In the genomic region with DNA sequence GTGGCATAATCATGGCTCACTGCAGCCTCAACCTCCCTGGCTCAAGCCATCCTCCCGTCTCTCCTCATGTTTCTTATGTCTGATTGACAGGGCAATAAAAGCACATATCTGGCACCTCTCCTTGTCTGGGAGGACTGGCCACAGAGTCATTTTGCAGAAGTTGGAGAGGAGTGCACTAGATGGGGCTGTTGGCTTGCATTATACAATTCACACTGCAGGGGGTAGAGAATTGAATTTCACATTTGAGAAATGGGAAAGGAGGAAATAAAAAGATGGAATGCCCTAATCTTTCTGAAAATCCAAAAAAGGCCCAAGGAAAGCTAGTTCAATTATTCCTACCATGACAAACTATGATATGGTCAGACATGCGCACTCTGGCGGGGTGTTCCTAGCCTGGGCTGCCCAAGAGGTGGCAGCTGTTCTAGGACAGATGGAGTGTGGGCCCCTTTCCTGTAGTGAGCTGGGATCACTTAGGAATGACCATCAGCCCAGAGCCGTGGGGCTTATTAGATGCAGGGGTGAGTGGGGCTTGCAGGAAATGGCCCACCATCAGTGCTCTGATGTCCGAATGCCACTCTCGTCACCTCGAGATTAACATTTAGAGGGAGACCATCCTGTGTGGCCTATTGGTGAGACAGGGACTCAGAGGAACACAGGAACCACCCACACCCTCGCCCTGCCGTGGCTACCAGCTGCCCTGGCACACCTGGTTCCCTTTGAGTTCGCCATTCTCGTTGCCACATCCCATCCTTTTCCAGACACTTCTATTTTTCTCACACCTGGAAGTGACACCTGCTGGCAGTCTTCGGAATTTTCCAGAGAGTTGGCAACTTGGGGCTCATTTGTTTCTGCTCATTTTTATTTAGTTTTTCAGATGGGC, we compare ENCODE assay signal across 8 cellular contexts. TPM values are rescaled to one million over a fixed set of nuclear protein-coding genes. Genes with fewer than 3 reads are reported as not detected.
A peak's percentile ranks its signal among the peaks of the same experiment; 100 is the strongest.
DNase-seq lines count a peak whose midpoint lies in the region; ATAC-seq and TF ChIP-seq lines count a peak whose summit lies in the region.

No MANE protein-coding gene starts in this region.

- H2BK5ac ChIP-seq in neuronal stem cell (ENCODE audit: low read length), result no peak overlapping the region

- peak; percentile 44 for TF ChIP-seq CTCF in OCI-LY1 (IDR thresholded peaks at IDR 0.05; ENCODE audit: low read length)
- peak; percentile 20 to 48 (median 46) for TF ChIP-seq CTCF in esophagus muscularis mucosa (IDR thresholded peaks at IDR 0.05)
- no peak for TF ChIP-seq CTCF in CD8-positive, alpha-beta T cell (IDR thresholded peaks at IDR 0.05)

- H3K79me1 ChIP-seq in neuronal stem cell (ENCODE audit: low read depth, low read length), result no peaks in the 10 kb centered on the region

- H3K9me3 ChIP-seq in OCI-LY1 (ENCODE audit: low read length), result no peaks in the 10 kb centered on the region
- no peaks in the 10 kb centered on the region for H3K9me3 ChIP-seq in esophagus muscularis mucosa
- H3K9me3 ChIP-seq in neuronal stem cell (replicated peaks in 1 of 2; ENCODE audit: control insufficient read depth in 2 of 2, insufficient read depth in 1 of 2, low read depth in 1 of 2, low read length in 2 of 2), result peaks cover 0 to 2% of the 10 kb centered on the region in 2 donors
- H3K9me3 ChIP-seq in CD8-positive, alpha-beta T cell (ENCODE audit: low read length), result no peaks in the 10 kb centered on the region

- H3K4me2 ChIP-seq in OCI-LY1 (ENCODE audit: low read length) (no peak overlapping the region), neuronal stem cell (ENCODE audit: insufficient read depth, low read length, poor library complexity, severe bottlenecking) (no peak overlapping the region)

- H3K27ac ChIP-seq in OCI-LY1 (ENCODE audit: low read depth, low read length, poor library complexity, severe bottlenecking) (no peak overlapping the region), esophagus muscularis mucosa (replicated peaks in 1 of 4) (no peak overlapping the region), neuronal stem cell (replicated peaks; ENCODE audit: low read length) (no peak overlapping the region)
- H3K27ac ChIP-seq in CD8-positive, alpha-beta T cell (ENCODE audit: low read depth, low read length), result no peak overlapping the region

- intact Hi-C loops in esophagus muscularis mucosa (cut with DNase I), result no loop called here
- intact Hi-C loops in CD8-positive, alpha-beta T cell (cut with DNase I, micrococcal nuclease), result no loop called here

- H3K27me3 Mint-ChIP-seq in CD8-positive, alpha-beta T cell (ENCODE audit: low read depth), result peaks cover 9% of the 10 kb centered on the region

- H3K4ac ChIP-seq in neuronal stem cell (ENCODE audit: low read length), result no peak overlapping the region

- CTCF ChIA-PET in CD8-positive, alpha-beta T cell (lab: Charles Lee), result interaction anchor here (2.0 kb wide), 1 partner anchor 21 kb away, joined by 6 read pairs; a partner anchor contains a TSS

- H2BK12ac ChIP-seq in neuronal stem cell (ENCODE audit: low read length), result no peak overlapping the region

- H4K20me1 ChIP-seq in OCI-LY1 (ENCODE audit: insufficient read depth, low read length), result no peaks in the 10 kb centered on the region

- POLR2A ChIA-PET in CD8-positive, alpha-beta T cell (lab: Charles Lee), result no interaction called here

- H3K9ac ChIP-seq in OCI-LY1 (ENCODE audit: low read length), result no peak overlapping the region
- no peak overlapping the region for H3K9ac ChIP-seq in neuronal stem cell (ENCODE audit: low read depth, low read length, poor library complexity)

- H2AFZ ChIP-seq in OCI-LY1 (ENCODE audit: low read length), result no peak overlapping the region
- no peak overlapping the region for H2AFZ ChIP-seq in neuronal stem cell (ENCODE audit: low read length)

- H3K36me3 ChIP-seq in OCI-LY1 (ENCODE audit: insufficient read depth, low read length) (no peaks in the 10 kb centered on the region), esophagus muscularis mucosa (no peaks in the 10 kb centered on the region), neuronal stem cell (replicated peaks in 1 of 2; ENCODE audit: control insufficient read depth in 2 of 2, insufficient read depth in 2 of 2, low read length in 2 of 2) (no peaks in the 10 kb centered on the region)
- H3K36me3 ChIP-seq in CD8-positive, alpha-beta T cell (ENCODE audit: insufficient read depth, low read length), result no peaks in the 10 kb centered on the region

- H4K91ac ChIP-seq in neuronal stem cell (ENCODE audit: low read depth, low read length, poor library complexity), result no peak overlapping the region

- no peaks in the 10 kb centered on the region for H3K4me1 Mint-ChIP-seq in CD8-positive, alpha-beta T cell (ENCODE audit: low read depth)

- no peak overlapping the region for H4K8ac ChIP-seq in neuronal stem cell (ENCODE audit: low read depth, low read length)

- peak; percentile 43 for ATAC-seq in HG03175 (IDR thresholded peaks at IDR 0.05; ENCODE audit: unreplicated experiment)
- ATAC-seq in CD8-positive, alpha-beta T cell, result no peak
- no peak for ATAC-seq in activated CD4-positive, CD25-positive, alpha-beta regulatory T cell treated with anti-CD3 and anti-CD28 coated beads, Interleukin-2, amount 50 U/mL, for 24 hours

- H3K14ac ChIP-seq in neuronal stem cell (ENCODE audit: low read length), result no peak overlapping the region

- H3K9me2 ChIP-seq in OCI-LY1 (ENCODE audit: low read depth, low read length), result no peaks in the 10 kb centered on the region

- no peaks in the 10 kb centered on the region for H3K36me3 Mint-ChIP-seq in CD8-positive, alpha-beta T cell

- no peaks in the 10 kb centered on the region for H3K79me2 ChIP-seq in OCI-LY1 (ENCODE audit: insufficient read depth, low read length)

- H3K4me1 ChIP-seq in OCI-LY1 (ENCODE audit: insufficient read depth, low read length, severe bottlenecking) (no peaks in the 10 kb centered on the region), esophagus muscularis mucosa (no peaks in the 10 kb centered on the region), neuronal stem cell (ENCODE audit: control insufficient read depth in 2 of 2, insufficient read depth in 1 of 2, low read depth in 1 of 2, low read length in 2 of 2) (no peaks in the 10 kb centered on the region)
- no peaks in the 10 kb centered on the region for H3K4me1 ChIP-seq in CD8-positive, alpha-beta T cell (ENCODE audit: insufficient read depth, low read length)

- H3K9me3 Mint-ChIP-seq in CD8-positive, alpha-beta T cell, result no peaks in the 10 kb centered on the region

- TF ChIP-seq POLR2A in esophagus muscularis mucosa (IDR thresholded peaks at IDR 0.05; ENCODE audit: low read depth), result no peak

- no peaks in the 10 kb centered on the region for H3F3A ChIP-seq in OCI-LY1 (ENCODE audit: insufficient read depth, low read length)

- no peak overlapping the region for H2BK120ac ChIP-seq in neuronal stem cell (ENCODE audit: low read depth, low read length)

- 70% methylated on average over 12 of the region's 12 CpGs for WGBS in esophagus muscularis mucosa
- WGBS in neuronal stem cell (ENCODE audit: extremely low coverage in 2 of 2, insufficient read length in 2 of 2, insufficient replicate concordance in 1 of 2), 2 donors, result no CpG with 5 or more reads among the region's 12 CpGs

- H2AK5ac ChIP-seq in neuronal stem cell (ENCODE audit: low read depth, low read length), result no peak overlapping the region

- H3K18ac ChIP-seq in neuronal stem cell (ENCODE audit: low read length), result peak overlapping the region; percentile 20

- no peak overlapping the region for H3K23ac ChIP-seq in neuronal stem cell (ENCODE audit: low read depth, low read length, poor library complexity)

- H3K4me3 Mint-ChIP-seq in CD8-positive, alpha-beta T cell, result no peak overlapping the region

- H3K27ac Mint-ChIP-seq in CD8-positive, alpha-beta T cell, result no peak overlapping the region

- H2BK15ac ChIP-seq in neuronal stem cell (ENCODE audit: low read length), result no peak overlapping the region

- DNase-seq in DMS 273 treated with DMSO at 0.1 percent for 48 hours (lab: John Stamatoyannopoulos, UW) (peak; percentile 25), esophagus muscularis mucosa (ENCODE audit: extremely low spot score) (peak; percentile 53), neuronal stem cell (ENCODE audit: low spot score) (peak; percentile 49), NCI-H1436 treated with DMSO at 0.1 percent for 48 hours (lab: John Stamatoyannopoulos, UW) (no peak)
- DNase-seq in CD8-positive, alpha-beta T cell, result no peak

- H3K27me3 ChIP-seq in OCI-LY1 (ENCODE audit: insufficient read depth, low read length) (no peaks in the 10 kb centered on the region), esophagus muscularis mucosa (peaks cover 0 to 21% (median 0%) of the 10 kb centered on the region in 4 donors), neuronal stem cell (ENCODE audit: control insufficient read depth in 3 of 3, insufficient read depth in 3 of 3, low read depth in 1 of 3, low read length in 3 of 3) (no peaks in the 10 kb centered on the region)
- H3K27me3 ChIP-seq in CD8-positive, alpha-beta T cell (ENCODE audit: insufficient read depth, low read length), result no peaks in the 10 kb centered on the region

- no peak overlapping the region for H3K4me3 ChIP-seq in OCI-LY1 (ENCODE audit: low read depth, low read length, poor library complexity, severe bottlenecking)
- no peak overlapping the region for H3K4me3 ChIP-seq in esophagus muscularis mucosa
- H3K4me3 ChIP-seq in neuronal stem cell (ENCODE audit: low read length in 2 of 2), result no peak overlapping the region
- no peak overlapping the region for H3K4me3 ChIP-seq in CD8-positive, alpha-beta T cell (ENCODE audit: low read depth, low read length)

- TF ChIP-seq EP300 in esophagus muscularis mucosa (IDR thresholded peaks at IDR 0.05), result no peak

RNA-seq across cellular contexts. Expression of a gene that starts 21.8 kb away (rescaled TPM):
- total RNA-seq in esophagus muscularis mucosa, result under 1 TPM in 3 of 4 donors, not detected in 1; 0.11 to 0.58 (median 0.17) TPM
- polyA plus RNA-seq in neuronal stem cell (2013, experiment 1 of 2), result 5.3 TPM
- 6.8 TPM for polyA plus RNA-seq in neuronal stem cell (2013, experiment 2 of 2)
- 1 to 10 TPM in 1 of 2 experiments, under 1 TPM in 1; 0.90 to 1.7 TPM for total RNA-seq in CD8-positive, alpha-beta T cell

Comparison
In these comparisons a context has a peak if more than half of its experiments do, and no peak if none do; other contexts are left out.
1. DNase-seq: peak in DMS 273 treated with DMSO at 0.1 percent for 48 hours (single experiment), esophagus muscularis mucosa (single experiment) and neuronal stem cell (single experiment); none in CD8-positive, alpha-beta T cell (0 of 7) and NCI-H1436 treated with DMSO at 0.1 percent for 48 hours (single experiment).